ENCODE assay signal across 8 cellular contexts in genomic region chr12:59372971-59373370, GRCh38.
A peak's percentile ranks its signal among the peaks of the same experiment; 100 is the strongest.
DNase-seq lines count a peak whose midpoint lies in the region; ATAC-seq and TF ChIP-seq lines count a peak whose summit lies in the region.

No MANE protein-coding gene starts in this region.

- no peaks in the 10 kb centered on the region for H3K9me3 ChIP-seq in OCI-LY3 (ENCODE audit: insufficient read depth, low read length)

- no peaks in the 10 kb centered on the region for H3K27me3 ChIP-seq in OCI-LY3 (ENCODE audit: low read depth, low read length)

- peak; percentile 20 for DNase-seq in AG08395 (ENCODE audit: low spot score)
- DNase-seq in glutamatergic neuron: peak; percentile 19
- no peak for DNase-seq in mucosa of gallbladder (ENCODE audit: low spot score)
- no peak for DNase-seq in activated CD8-positive, alpha-beta memory T cell treated with anti-CD3 and anti-CD28 coated beads, Interleukin-2, amount 10 ng/mL, durations not matched to agents 7 days and 5 days
- no peak for DNase-seq in NCI-H2227 treated with DMSO at 0.1 percent for 48 hours (lab: John Stamatoyannopoulos, UW)
- DNase-seq in posterior vena cava (ENCODE audit: low spot score): no peak

- H3K27ac ChIP-seq in OCI-LY3 (ENCODE audit: low read length): no peak overlapping the region

- CTCF ChIA-PET in activated CD8-positive, alpha-beta memory T cell treated with anti-CD3 and anti-CD28 coated beads, Interleukin-2, amount 10 ng/mL, durations not matched to agents 7 days and 5 days (lab: Charles Lee): no interaction called here

- no peaks in the 10 kb centered on the region for H3K4me1 Mint-ChIP-seq in glutamatergic neuron (ENCODE audit: low read depth, unreplicated experiment)
- H3K4me1 Mint-ChIP-seq in activated CD8-positive, alpha-beta memory T cell treated with anti-CD3 and anti-CD28 coated beads, Interleukin-2, amount 10 ng/mL, durations not matched to agents 7 days and 5 days: no peaks in the 10 kb centered on the region

- H3K4me3 ChIP-seq in OCI-LY3 (ENCODE audit: low read length): no peak overlapping the region

- H3K9me3 Mint-ChIP-seq in glutamatergic neuron (ENCODE audit: unreplicated experiment): no peaks in the 10 kb centered on the region
- H3K9me3 Mint-ChIP-seq in activated CD8-positive, alpha-beta memory T cell treated with anti-CD3 and anti-CD28 coated beads, Interleukin-2, amount 10 ng/mL, durations not matched to agents 7 days and 5 days (ENCODE audit: low read depth): no peaks in the 10 kb centered on the region

- no peak overlapping the region for H3K9ac ChIP-seq in OCI-LY3 (ENCODE audit: low read length)

- no peaks in the 10 kb centered on the region for H4K20me1 ChIP-seq in OCI-LY3 (ENCODE audit: insufficient read depth, low read length)

- peaks cover 13% of the 10 kb centered on the region for H3K4me1 ChIP-seq in OCI-LY3 (ENCODE audit: low read length)

- H2AFZ ChIP-seq in OCI-LY3 (ENCODE audit: low read depth, low read length): 0 out of 2 replicates have a peak overlapping the region, but pooled peaks have one; percentile 74

- intact Hi-C loops in posterior vena cava (cut with DNase I): no loop called here

- no peaks in the 10 kb centered on the region for H3K79me2 ChIP-seq in OCI-LY3 (ENCODE audit: low read length)

- H3K36me3 Mint-ChIP-seq in glutamatergic neuron (ENCODE audit: unreplicated experiment): no peaks in the 10 kb centered on the region
- no peaks in the 10 kb centered on the region for H3K36me3 Mint-ChIP-seq in activated CD8-positive, alpha-beta memory T cell treated with anti-CD3 and anti-CD28 coated beads, Interleukin-2, amount 10 ng/mL, durations not matched to agents 7 days and 5 days

- H3K36me3 ChIP-seq in OCI-LY3 (replicated peaks; ENCODE audit: low read depth, low read length): no peaks in the 10 kb centered on the region

- no peaks in the 10 kb centered on the region for H3K27me3 Mint-ChIP-seq in glutamatergic neuron (ENCODE audit: unreplicated experiment)
- H3K27me3 Mint-ChIP-seq in activated CD8-positive, alpha-beta memory T cell treated with anti-CD3 and anti-CD28 coated beads, Interleukin-2, amount 10 ng/mL, durations not matched to agents 7 days and 5 days: no peaks in the 10 kb centered on the region

- no peak overlapping the region for H3K4me3 Mint-ChIP-seq in glutamatergic neuron (ENCODE audit: unreplicated experiment)
- no peak overlapping the region for H3K4me3 Mint-ChIP-seq in activated CD8-positive, alpha-beta memory T cell treated with anti-CD3 and anti-CD28 coated beads, Interleukin-2, amount 10 ng/mL, durations not matched to agents 7 days and 5 days

- TF ChIP-seq CTCF in OCI-LY3 (IDR thresholded peaks at IDR 0.05; ENCODE audit: low read depth, low read length) (peak; percentile 75), glutamatergic neuron (IDR thresholded peaks at IDR 0.05; ENCODE audit: partially characterized antibody, unreplicated experiment) (no peak)

- no peak overlapping the region for H3K27ac Mint-ChIP-seq in glutamatergic neuron (ENCODE audit: unreplicated experiment)
- no peak overlapping the region for H3K27ac Mint-ChIP-seq in activated CD8-positive, alpha-beta memory T cell treated with anti-CD3 and anti-CD28 coated beads, Interleukin-2, amount 10 ng/mL, durations not matched to agents 7 days and 5 days

- peak overlapping the region; percentile 33 for H3K4me2 ChIP-seq in OCI-LY3 (ENCODE audit: low read length)

- peak; percentile 54 for ATAC-seq in GM19324 (IDR thresholded peaks at IDR 0.05; ENCODE audit: low FRiP score, unreplicated experiment)
- ATAC-seq in activated CD8-positive, alpha-beta memory T cell treated with anti-CD3 and anti-CD28 coated beads, Interleukin-2, amount 10 ng/mL, durations not matched to agents 7 days and 5 days: no peak

Comparison
In these comparisons a context has a peak if more than half of its experiments do, and no peak if none do; other contexts are left out.
1. DNase-seq: peak in AG08395 (single experiment) and glutamatergic neuron (single experiment); none in mucosa of gallbladder (single experiment), activated CD8-positive, alpha-beta memory T cell treated with anti-CD3 and anti-CD28 coated beads, Interleukin-2, amount 10 ng/mL, durations not matched to agents 7 days and 5 days (single experiment), NCI-H2227 treated with DMSO at 0.1 percent for 48 hours (single experiment) and posterior vena cava (single experiment).